In genomic region chr16:1300664-1301476, GRCh38 we compare ENCODE assay signal across 9 cellular contexts. TPM values are rescaled to one million over a fixed set of nuclear protein-coding genes. Genes with fewer than 3 reads are reported as not detected.
A peak's percentile ranks its signal among the peaks of the same experiment; 100 is the strongest.
DNase-seq lines count a peak whose midpoint lies in the region; ATAC-seq, FAIRE-seq and TF ChIP-seq lines count a peak whose summit lies in the region.
"Had no signal": no experiment of that assay in that cellular context is flagged by ENCODE, and none has a peak within 500 bp of the region (broad histone marks: within the 10 kb centered on the region; RNA-seq: fewer than 3 reads in every experiment).

No MANE protein-coding gene starts in this region.

- H3K27ac ChIP-seq in DND-41 (ENCODE audit: low read length), result no peak overlapping the region

- POLR2A ChIA-PET in WTC11 (lab: Charles Lee), result interaction anchor here (1.1 to 1.5 kb wide), 2 partner anchors 20 to 31 kb away, joined by 3 to 6 read pairs; no protein-coding TSS in a partner anchor

- no peaks in the 10 kb centered on the region for H3K9me3 Mint-ChIP-seq in WTC11

- peak overlapping the region; percentile 9; the same call in 1 of the 2 replicates for H3K9ac ChIP-seq in DND-41 (ENCODE audit: low read depth, low read length)

- ATAC-seq in DND-41 (ENCODE audit: insufficient read depth, low read depth) (peak; percentile 87), WTC11 (peak; percentile 70), left colon (peak; percentile 62), HG02973 (IDR thresholded peaks at IDR 0.05; ENCODE audit: unreplicated experiment) (no peak), HG03135 (IDR thresholded peaks at IDR 0.05; ENCODE audit: unreplicated experiment) (no peak)

- H4K20me1 ChIP-seq in DND-41 (ENCODE audit: insufficient read depth, low read length), result 0 out of 2 replicates have a peak, but pooled peaks cover 2% of the 10 kb centered on the region

- CTCF ChIA-PET in WTC11 (lab: Charles Lee), result interaction anchor here (0.6 to 3.3 kb wide), 21 partner anchors 8 to 481 kb away, joined by 3 to 48 read pairs (median 6); partner anchors contain the start of genes BAIAP3, SPSB3, UBE2I and UQCC4

- H3K36me3 ChIP-seq in DND-41 (ENCODE audit: insufficient read depth, low read length) (no peaks in the 10 kb centered on the region), bronchial epithelial cell (ENCODE audit: control insufficient read depth, insufficient read depth, low read length) (no peaks in the 10 kb centered on the region)

- peaks cover 11% of the 10 kb centered on the region for H3K27me3 Mint-ChIP-seq in WTC11 (ENCODE audit: low read depth)

- no peaks in the 10 kb centered on the region for H3K27me3 ChIP-seq in DND-41 (ENCODE audit: insufficient read depth, low read length, poor library complexity)
- peaks cover 2% of the 10 kb centered on the region for H3K27me3 ChIP-seq in bronchial epithelial cell (ENCODE audit: control insufficient read depth, insufficient read depth, low read length)

- H3K4me1 Mint-ChIP-seq in WTC11, result peaks cover 20% of the 10 kb centered on the region

- H3K36me3 Mint-ChIP-seq in WTC11, result no peaks in the 10 kb centered on the region

- no peak for FAIRE-seq in bronchial epithelial cell (lab: Jason Lieb, UNC)

- no peaks in the 10 kb centered on the region for H3K79me2 ChIP-seq in DND-41 (ENCODE audit: insufficient read depth, low read length)

- no peak overlapping the region for H3K27ac Mint-ChIP-seq in WTC11

- peak; percentile 85 for TF ChIP-seq CTCF in DND-41 (IDR thresholded peaks at IDR 0.05; ENCODE audit: borderline replicate concordance, extremely low read depth, low read length, poor library complexity, severe bottlenecking)
- peak; percentile 89 for TF ChIP-seq CTCF in WTC11 (IDR thresholded peaks at IDR 0.05)
- TF ChIP-seq CTCF in bronchial epithelial cell (IDR thresholded peaks at IDR 0.05; ENCODE audit: insufficient read depth, low read length, severe bottlenecking), result peak; percentile 96

- H3K4me2 ChIP-seq in DND-41 (ENCODE audit: insufficient read depth, low read length), result peak overlapping the region; percentile 51

- no peak overlapping the region for H3K4me3 Mint-ChIP-seq in WTC11

- H3K4me1 ChIP-seq in DND-41 (ENCODE audit: insufficient read depth, low read length), result peaks cover 13% of the 10 kb centered on the region

- 0 out of 4 replicates have a peak overlapping the region, but pooled peaks of 1 of the 2 experiments have one; percentile 16 for H3K4me3 ChIP-seq in DND-41 (ENCODE audit: low read depth in 1 of 2, low read length in 2 of 2)
- peak overlapping the region; percentile 7 for H3K4me3 ChIP-seq in bronchial epithelial cell (ENCODE audit: low read depth, low read length)

- H2AFZ ChIP-seq in DND-41 (ENCODE audit: low read depth, low read length), result peak overlapping the region; percentile 39; the same call in 1 of the 2 replicates

- DNase-seq in DND-41 (peak; percentile 75), LHCN-M2 (ENCODE audit: low read depth) (peak; percentile 41), WTC11 (ENCODE audit: low spot score) (peak; percentile 83), bronchial epithelial cell (ENCODE audit: low read depth) (no peak), left colon (peak; percentile 62 to 80)
- peak; percentile 74 for DNase-seq in stimulated activated CD4-positive, alpha-beta T cell treated with anti-CD3 and anti-CD28 coated beads, Interleukin-4, amount 100 ng/mL, for 1 hour

- H3K9me3 ChIP-seq in DND-41 (ENCODE audit: insufficient read depth, low read length, severe bottlenecking), result no peaks in the 10 kb centered on the region

- intact Hi-C loops in left colon (cut with DNase I, micrococcal nuclease), result no loop called here

TF ChIP-seq in WTC11, 78 proteins besides CTCF, POLR2A, EP300 and RAD21:
- TF ChIP-seq FOXK1 (CRISPR knock-in tag; IDR thresholded peaks at IDR 0.05) (peak; percentile 39; the same call in 1 of the 2 replicates), USF2 (CRISPR knock-in tag; IDR thresholded peaks at IDR 0.05) (no peak), MAX (CRISPR knock-in tag; IDR thresholded peaks at IDR 0.05) (peak; percentile 38; the same call in 1 of the 2 replicates), ZNF121 (CRISPR knock-in tag; IDR thresholded peaks at IDR 0.05) (0 out of 2 replicates have a peak, but pooled peaks have one; percentile 33), FOXP1 (CRISPR knock-in tag; IDR thresholded peaks at IDR 0.05; ENCODE audit: borderline replicate concordance) (0 out of 2 replicates have a peak, but pooled peaks have one; percentile 55), ZNF423 (CRISPR knock-in tag; IDR thresholded peaks at IDR 0.05) (peak; percentile 76), ZNF317 (CRISPR knock-in tag; IDR thresholded peaks at IDR 0.05; ENCODE audit: borderline replicate concordance, low read depth) (no peak), SMAD3 (CRISPR knock-in tag; IDR thresholded peaks at IDR 0.05; ENCODE audit: borderline replicate concordance) (no peak), GABPB1 (CRISPR knock-in tag; IDR thresholded peaks at IDR 0.05) (no peak)
- TF ChIP-seq, protein P1, sequence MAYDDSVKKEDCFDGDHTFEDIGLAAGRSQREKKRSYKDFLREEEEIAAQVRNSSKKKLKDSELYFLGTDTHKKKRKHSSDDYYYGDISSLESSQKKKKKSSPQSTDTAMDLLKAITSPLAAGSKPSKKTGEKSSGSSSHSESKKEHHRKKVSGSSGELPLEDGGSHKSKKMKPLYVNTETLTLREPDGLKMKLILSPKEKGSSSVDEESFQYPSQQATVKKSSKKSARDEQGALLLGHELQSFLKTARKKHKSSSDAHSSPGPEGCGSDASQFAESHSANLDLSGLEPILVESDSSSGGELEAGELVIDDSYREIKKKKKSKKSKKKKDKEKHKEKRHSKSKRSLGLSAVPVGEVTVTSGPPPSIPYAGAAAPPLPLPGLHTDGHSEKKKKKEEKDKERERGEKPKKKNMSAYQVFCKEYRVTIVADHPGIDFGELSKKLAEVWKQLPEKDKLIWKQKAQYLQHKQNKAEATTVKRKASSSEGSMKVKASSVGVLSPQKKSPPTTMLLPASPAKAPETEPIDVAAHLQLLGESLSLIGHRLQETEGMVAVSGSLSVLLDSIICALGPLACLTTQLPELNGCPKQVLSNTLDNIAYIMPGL (CRISPR knock-in tag; IDR thresholded peaks at IDR 0.05), result peak; percentile 83

RNA-seq across cellular contexts. Expression of gene UBE2I, which starts 8.6 kb away (rescaled TPM):
- total RNA-seq in LHCN-M2 (2014; rRNA removed) (49.2 and 78.2 TPM in 2 replicates), WTC11 (2021) (211 to 229 TPM (median 222 TPM) in 3 replicates), bronchial epithelial cell (34.9 and 49.8 TPM in 2 replicates), left colon (10 to 100 TPM; 76.6 to 87.1 TPM)
- 112 TPM for polyA plus RNA-seq in LHCN-M2 (2012)

RNA-seq across cellular contexts. Expression of gene BAIAP3, which starts 32.6 kb away (rescaled TPM):
- 0.46 and 0.51 TPM in 2 replicates for total RNA-seq in LHCN-M2 (2014; rRNA removed)
- 1.8 TPM for polyA plus RNA-seq in LHCN-M2 (2012)
- total RNA-seq in WTC11 (2021), result 15.2 to 18.8 TPM (median 16.5 TPM) in 3 replicates
- total RNA-seq in bronchial epithelial cell, result 0.26 and 0.51 TPM in 2 replicates
- total RNA-seq in left colon, result 10 to 100 TPM in 1 of 2 donors, 1 to 10 TPM in 1; 7.5 to 12.3 TPM

RNA-seq across cellular contexts. Expression of gene TPSD1, which starts 45.0 kb away (rescaled TPM):
- total RNA-seq in LHCN-M2 (2014; rRNA removed) (not detected in 2 replicates), WTC11 (2021) (0.31 to 1.5 TPM (median 0.94 TPM) in 3 replicates), bronchial epithelial cell (not detected in 2 replicates), left colon (1 to 10 TPM in 1 of 2 donors, under 1 TPM in 1; 0.18 to 2.8 TPM)
- not detected for polyA plus RNA-seq in LHCN-M2 (2012)
- total RNA-seq: T-helper 2 cell treated with Interferon-gamma antibody and Interleukin-4, amounts not matched to agents 100 ng/mL and 5 ng/mL, for 36 hours had no signal

RNA-seq across cellular contexts. Expression of gene TSR3, which starts 50.8 kb away (rescaled TPM):
- 114 and 124 TPM in 2 replicates for total RNA-seq in LHCN-M2 (2014; rRNA removed)
- 106 TPM for polyA plus RNA-seq in LHCN-M2 (2012)
- 63.0 to 66.3 TPM (median 66.2 TPM) in 3 replicates for total RNA-seq in WTC11 (2021)
- 84.7 and 117 TPM in 2 replicates for total RNA-seq in bronchial epithelial cell
- 10 to 100 TPM; 50.7 to 54.4 TPM for total RNA-seq in left colon

RNA-seq across cellular contexts. Expression of gene GNPTG, which starts 50.9 kb away (rescaled TPM):
- total RNA-seq in LHCN-M2 (2014; rRNA removed) (46.4 and 54.4 TPM in 2 replicates), WTC11 (2021) (31.1 to 39.1 TPM (median 35.9 TPM) in 3 replicates), bronchial epithelial cell (26.9 and 30.0 TPM in 2 replicates), left colon (10 to 100 TPM; 57.6 to 61.8 TPM)
- 45.1 TPM for polyA plus RNA-seq in LHCN-M2 (2012)

Comparison
In these comparisons a context has a peak if more than half of its experiments do, and no peak if none do; other contexts are left out.
1. ATAC-seq: peak in DND-41 (single experiment), WTC11 (single experiment) and left colon (single experiment); none in HG02973 (single experiment) and HG03135 (single experiment).
2. Peak in every context shown above with its lines, with median percentiles within 50 percentile points of each other: CTCF ChIP-seq.